ENCODE assay signal across 10 cellular contexts in genomic region chr2:63844616-63845015, GRCh38. TPM values are rescaled to one million over a fixed set of nuclear protein-coding genes. Genes with fewer than 3 reads are reported as not detected.
DNase-seq lines count a peak whose midpoint lies in the region; ATAC-seq and TF ChIP-seq lines count a peak whose summit lies in the region.
"Had no signal": no experiment of that assay in that cellular context is flagged by ENCODE, and none has a peak within 500 bp of the region (broad histone marks: within the 10 kb centered on the region; RNA-seq: fewer than 3 reads in every experiment).

No MANE protein-coding gene starts in this region.

- TF ChIP-seq POLR2A in gastrocnemius medialis (IDR thresholded peaks at IDR 0.05) (no peak), gastroesophageal sphincter (IDR thresholded peaks at IDR 0.05) (no peak)

- H3K27ac Mint-ChIP-seq in activated CD8-positive, alpha-beta T cell treated with anti-CD3 and anti-CD28 coated beads, Interleukin-2, amount 10 ng/mL, durations not matched to agents 7 days and 5 days = no peak overlapping the region
- H3K27ac Mint-ChIP-seq in activated CD8-positive, alpha-beta T cell treated with anti-CD3 and anti-CD28 coated beads for 36 hours = no peak overlapping the region
- H3K27ac Mint-ChIP-seq in T-cell = peak overlapping the region; percentile 31 to 69
- no peak overlapping the region for H3K27ac Mint-ChIP-seq in activated T-cell treated with anti-CD3 and anti-CD28 coated beads, Interleukin-2, amount 50 U/mL, for 72 hours

- H3K27ac ChIP-seq in gastrocnemius medialis = peak overlapping the region; percentile 94 to 99 (median 98)
- H3K27ac ChIP-seq in gastroesophageal sphincter = no peak overlapping the region
- H3K27ac ChIP-seq: tibial nerve had no signal

- intact Hi-C loops in activated CD8-positive, alpha-beta T cell treated with anti-CD3 and anti-CD28 coated beads for 36 hours (cut with micrococcal nuclease) = loop anchor here (10.0 kb wide), 2 partner anchors 260 to 480 kb away; partner anchors contain the start of genes MDH1 and WDPCP
- intact Hi-C loops in gastrocnemius medialis (cut with DNase I; ENCODE audit: low total_unique reads) = loop anchor here (5.0 to 10.0 kb wide), 5 partner anchors 132 to 1210 kb away; partner anchors contain the start of genes CEP68, PELI1 and VPS54

- H3K9me3 ChIP-seq in gastrocnemius medialis (no peaks in the 10 kb centered on the region), gastroesophageal sphincter (no peaks in the 10 kb centered on the region)
- H3K9me3 ChIP-seq: tibial nerve had no signal

- 88 to 94% methylated on average over 2 of the region's 3 CpGs for WGBS in gastroesophageal sphincter (ENCODE audit: low coverage in 1 of 2), 2 donors

- CTCF ChIA-PET in activated CD8-positive, alpha-beta T cell treated with anti-CD3 and anti-CD28 coated beads, Interleukin-2, amount 10 ng/mL, durations not matched to agents 7 days and 5 days (lab: Charles Lee) = interaction anchor here (3.0 to 5.8 kb wide), 2 partner anchors 10 to 16 kb away, joined by 14 to 95 read pairs; no protein-coding TSS in a partner anchor
- CTCF ChIA-PET in activated CD8-positive, alpha-beta T cell treated with anti-CD3 and anti-CD28 coated beads for 36 hours (lab: Charles Lee) = interaction anchor here (1.1 to 8.0 kb wide), 5 partner anchors 8 to 153 kb away, joined by 3 to 51 read pairs (median 4); no protein-coding TSS in a partner anchor
- CTCF ChIA-PET in T-cell (lab: Charles Lee) = interaction anchor here (0.8 to 2.7 kb wide), 5 partner anchors 10 to 17 kb away, joined by 3 to 10 read pairs (median 6); no protein-coding TSS in a partner anchor

- H3K4me1 ChIP-seq in gastrocnemius medialis (peaks cover 56 to 60% of the 10 kb centered on the region in 2 donors), gastroesophageal sphincter (peaks cover 8 to 69% (median 15%) of the 10 kb centered on the region in 3 donors)

- H3K27me3 ChIP-seq in gastrocnemius medialis = no peaks in the 10 kb centered on the region
- H3K27me3 ChIP-seq in gastroesophageal sphincter = no peaks in the 10 kb centered on the region
- H3K27me3 ChIP-seq: tibial nerve had no signal

- POLR2A ChIA-PET in activated CD8-positive, alpha-beta T cell treated with anti-CD3 and anti-CD28 coated beads, Interleukin-2, amount 10 ng/mL, durations not matched to agents 7 days and 5 days (lab: Charles Lee) = interaction anchor here (7.0 kb wide), 1 partner anchor 11 kb away, joined by 315 read pairs; no protein-coding TSS in a partner anchor
- POLR2A ChIA-PET in activated CD8-positive, alpha-beta T cell treated with anti-CD3 and anti-CD28 coated beads for 36 hours (lab: Charles Lee) = interaction anchor here (5.0 kb wide), 1 partner anchor 9 kb away, joined by 58 read pairs; no protein-coding TSS in a partner anchor
- POLR2A ChIA-PET in T-cell (lab: Charles Lee) = interaction anchor here (0.6 to 1.5 kb wide), 6 partner anchors 9 to 923 kb away, joined by 3 to 6 read pairs (median 4); no protein-coding TSS in a partner anchor

- peaks cover 16% of the 10 kb centered on the region for H3K9me3 Mint-ChIP-seq in activated CD8-positive, alpha-beta T cell treated with anti-CD3 and anti-CD28 coated beads, Interleukin-2, amount 10 ng/mL, durations not matched to agents 7 days and 5 days (ENCODE audit: insufficient read depth)
- H3K9me3 Mint-ChIP-seq in activated CD8-positive, alpha-beta T cell treated with anti-CD3 and anti-CD28 coated beads for 36 hours = peaks cover 6% of the 10 kb centered on the region
- peaks cover 0 to 9% (median 2%) of the 10 kb centered on the region in 3 donors for H3K9me3 Mint-ChIP-seq in T-cell
- H3K9me3 Mint-ChIP-seq in activated T-cell treated with anti-CD3 and anti-CD28 coated beads, Interleukin-2, amount 50 U/mL, for 72 hours = peaks cover 0 to 2% of the 10 kb centered on the region in 2 donors

- H3K4me3 ChIP-seq in iPS-11a (ENCODE audit: low read depth, low read length) (peak overlapping the region; percentile 99), gastrocnemius medialis (peak overlapping the region; percentile 75 to 95 (median 92)), gastroesophageal sphincter (peak overlapping the region in 1 of 2 donors; percentile 10)
- H3K4me3 ChIP-seq: tibial nerve had no signal

- ATAC-seq in activated CD8-positive, alpha-beta T cell treated with anti-CD3 and anti-CD28 coated beads, Interleukin-2, amount 10 ng/mL, durations not matched to agents 7 days and 5 days = no peak
- ATAC-seq in activated CD8-positive, alpha-beta T cell treated with anti-CD3 and anti-CD28 coated beads for 36 hours = no peak
- ATAC-seq in T-cell (replicated peaks in 1 of 4) = no peak
- no peak for ATAC-seq in gastrocnemius medialis
- no peak for ATAC-seq in activated T-cell treated with anti-CD3 and anti-CD28 coated beads, Interleukin-2, amount 50 U/mL, for 72 hours (replicated peaks in 1 of 2)
- no peak for ATAC-seq in gastroesophageal sphincter
- no peak for ATAC-seq in HG02610 (IDR thresholded peaks at IDR 0.05; ENCODE audit: unreplicated experiment)

- no peak for TF ChIP-seq CTCF in activated CD8-positive, alpha-beta T cell treated with anti-CD3 and anti-CD28 coated beads for 36 hours (IDR thresholded peaks at IDR 0.05)
- TF ChIP-seq CTCF in gastrocnemius medialis (IDR thresholded peaks at IDR 0.05 in 4 of 5, conservative IDR thresholded peaks at IDR 0.05 in 1 of 5) = no peak
- TF ChIP-seq CTCF in gastroesophageal sphincter (IDR thresholded peaks at IDR 0.05) = no peak

- no peak for TF ChIP-seq EP300 in gastroesophageal sphincter (IDR thresholded peaks at IDR 0.05)

- no peak for DNase-seq in activated CD8-positive, alpha-beta T cell treated with anti-CD3 and anti-CD28 coated beads, Interleukin-2, amount 10 ng/mL, durations not matched to agents 7 days and 5 days
- DNase-seq in activated CD8-positive, alpha-beta T cell treated with anti-CD3 and anti-CD28 coated beads for 36 hours = no peak
- DNase-seq in T-cell = no peak
- DNase-seq in gastrocnemius medialis = no peak
- DNase-seq in activated T-cell treated with anti-CD3 and anti-CD28 coated beads, Interleukin-2, amount 50 U/mL, for 72 hours = no peak
- DNase-seq: activated T-cell treated with anti-CD3 and anti-CD28 coated beads, Interleukin-2, amount 50 U/mL, for 48 hours had no signal

- H3K36me3 ChIP-seq in gastrocnemius medialis (no peaks in the 10 kb centered on the region), gastroesophageal sphincter (no peaks in the 10 kb centered on the region)
- H3K36me3 ChIP-seq: tibial nerve had no signal

- peak overlapping the region; percentile 98 for H3K4me3 Mint-ChIP-seq in activated CD8-positive, alpha-beta T cell treated with anti-CD3 and anti-CD28 coated beads, Interleukin-2, amount 10 ng/mL, durations not matched to agents 7 days and 5 days
- H3K4me3 Mint-ChIP-seq in activated CD8-positive, alpha-beta T cell treated with anti-CD3 and anti-CD28 coated beads for 36 hours = no peak overlapping the region
- peak overlapping the region; percentile 21 to 54 (median 40) for H3K4me3 Mint-ChIP-seq in T-cell
- H3K4me3 Mint-ChIP-seq in activated T-cell treated with anti-CD3 and anti-CD28 coated beads, Interleukin-2, amount 50 U/mL, for 72 hours = peak overlapping the region in 1 of 2 donors; percentile 49

- no peaks in the 10 kb centered on the region for H3K27me3 Mint-ChIP-seq in activated CD8-positive, alpha-beta T cell treated with anti-CD3 and anti-CD28 coated beads, Interleukin-2, amount 10 ng/mL, durations not matched to agents 7 days and 5 days (ENCODE audit: low read depth)
- no peaks in the 10 kb centered on the region for H3K27me3 Mint-ChIP-seq in activated CD8-positive, alpha-beta T cell treated with anti-CD3 and anti-CD28 coated beads for 36 hours
- no peaks in the 10 kb centered on the region for H3K27me3 Mint-ChIP-seq in T-cell
- H3K27me3 Mint-ChIP-seq in activated T-cell treated with anti-CD3 and anti-CD28 coated beads, Interleukin-2, amount 50 U/mL, for 72 hours (ENCODE audit: low read depth) = no peaks in the 10 kb centered on the region

- peaks cover 74% of the 10 kb centered on the region for H3K36me3 Mint-ChIP-seq in activated CD8-positive, alpha-beta T cell treated with anti-CD3 and anti-CD28 coated beads, Interleukin-2, amount 10 ng/mL, durations not matched to agents 7 days and 5 days (ENCODE audit: low read depth)
- H3K36me3 Mint-ChIP-seq in activated CD8-positive, alpha-beta T cell treated with anti-CD3 and anti-CD28 coated beads for 36 hours (ENCODE audit: low read depth) = peaks cover 34% of the 10 kb centered on the region
- H3K36me3 Mint-ChIP-seq in T-cell = peaks cover 18% of the 10 kb centered on the region
- peaks cover 7 to 8% of the 10 kb centered on the region in 2 donors for H3K36me3 Mint-ChIP-seq in activated T-cell treated with anti-CD3 and anti-CD28 coated beads, Interleukin-2, amount 50 U/mL, for 72 hours (ENCODE audit: insufficient read depth in 2 of 2)

- peaks cover 62% of the 10 kb centered on the region for H3K4me1 Mint-ChIP-seq in activated CD8-positive, alpha-beta T cell treated with anti-CD3 and anti-CD28 coated beads, Interleukin-2, amount 10 ng/mL, durations not matched to agents 7 days and 5 days (ENCODE audit: low read depth)
- H3K4me1 Mint-ChIP-seq in activated CD8-positive, alpha-beta T cell treated with anti-CD3 and anti-CD28 coated beads for 36 hours (ENCODE audit: low read depth) = peaks cover 60% of the 10 kb centered on the region
- peaks cover 79 to 80% (median 79%) of the 10 kb centered on the region in 3 donors for H3K4me1 Mint-ChIP-seq in T-cell
- peaks cover 63% of the 10 kb centered on the region for H3K4me1 Mint-ChIP-seq in activated T-cell treated with anti-CD3 and anti-CD28 coated beads, Interleukin-2, amount 50 U/mL, for 72 hours (ENCODE audit: low read depth)

- in situ Hi-C loops in gastrocnemius medialis (cut with MboI; ENCODE audit: low sequenced_read_pairs in 4 of 4) = no loop called here

RNA-seq across cellular contexts. Expression of gene UGP2, which starts 2.9 kb away (rescaled TPM):
- total RNA-seq in activated CD8-positive, alpha-beta T cell treated with anti-CD3 and anti-CD28 coated beads, Interleukin-2, amount 10 ng/mL, durations not matched to agents 7 days and 5 days = 100 to 1,000 TPM; 161 to 164 TPM
- total RNA-seq in activated CD8-positive, alpha-beta T cell treated with anti-CD3 and anti-CD28 coated beads for 36 hours = 10 to 100 TPM; 81.4 to 83.7 TPM
- total RNA-seq in T-cell (100 to 1,000 TPM in 1 of 5 donors, 10 to 100 TPM in 4; 67.4 to 103 (median 80.1) TPM), gastrocnemius medialis (100 to 1,000 TPM; 398 to 784 (median 580) TPM), gastroesophageal sphincter (100 to 1,000 TPM; 151 to 222 (median 164) TPM)
- total RNA-seq in activated T-cell treated with anti-CD3 and anti-CD28 coated beads, Interleukin-2, amount 50 U/mL, for 72 hours = 10 to 100 TPM; 89.7 to 93.2 TPM

Comparison
In these comparisons a context has a peak if more than half of its experiments do, and no peak if none do; other contexts are left out.
1. H3K27ac Mint-ChIP-seq: peak in T-cell (2 of 2); none in activated CD8-positive, alpha-beta T cell treated with anti-CD3 and anti-CD28 coated beads, Interleukin-2, amount 10 ng/mL, durations not matched to agents 7 days and 5 days (single experiment), activated CD8-positive, alpha-beta T cell treated with anti-CD3 and anti-CD28 coated beads for 36 hours (single experiment) and activated T-cell treated with anti-CD3 and anti-CD28 coated beads, Interleukin-2, amount 50 U/mL, for 72 hours (single experiment).
2. H3K27ac ChIP-seq: peak in gastrocnemius medialis (4 of 4); none in gastroesophageal sphincter (0 of 4).